In genomic region chr2:176269319-176270099, GRCh38 we compare ENCODE assay signal across 8 cellular contexts. TPM values are rescaled to one million over a fixed set of nuclear protein-coding genes. Genes with fewer than 3 reads are reported as not detected.
DNase-seq lines count a peak whose midpoint lies in the region; ATAC-seq and TF ChIP-seq lines count a peak whose summit lies in the region.

Gene MTX2 (plus strand): TSS chr2:176269442. CDS start chr2:176269630, 188 bp downstream.

- ATAC-seq in SK-N-SH treated with all-trans-retinoic acid at 6 μM for 48 hours, result peak; percentile 99

- TF ChIP-seq CTCF in GM10248 (IDR thresholded peaks at IDR 0.05; ENCODE audit: control extremely low read depth, extremely low read depth, low read depth, missing control alignments), result no peak
- TF ChIP-seq CTCF in HFF-Myc (IDR thresholded peaks at IDR 0.05; ENCODE audit: low read depth, low read length, missing control alignments), result no peak
- TF ChIP-seq CTCF in ovary (IDR thresholded peaks at IDR 0.05), result peak in 2 of 3 donors; percentile 19 to 51
- TF ChIP-seq CTCF in tibial artery (IDR thresholded peaks at IDR 0.05), result peak in 1 of 2 experiments; percentile 22

- no peak for TF ChIP-seq EP300 in ovary (IDR thresholded peaks at IDR 0.05)

- H3K27ac ChIP-seq in ovary (peak within 1 kb of the TSS in 1 of 2 donors; percentile 62), tibial artery (peak within 1 kb of the TSS; percentile 79 to 80)

- intact Hi-C loops in ovary (cut with DNase I), result loop anchor here in 1 of 4 donors (10.0 kb wide), 1 partner anchor 125 kb away; no protein-coding TSS in a partner anchor
- intact Hi-C loops in tibial artery (cut with DNase I; ENCODE audit: low total_unique reads), result no loop called here

- H3K9me3 ChIP-seq in ovary (no peaks in the 10 kb centered on the region), tibial artery (no peaks in the 10 kb centered on the region)

- WGBS in ovary, 3 donors, result 0% methylated on average over 56 to 58 of the region's 58 CpGs

- peaks cover 2% of the 10 kb centered on the region for H3K4me1 ChIP-seq in ovary (ENCODE audit: insufficient read depth)
- peaks cover 0 to 13% (median 7%) of the 10 kb centered on the region in 4 donors for H3K4me1 ChIP-seq in tibial artery

- H3K27ac Mint-ChIP-seq in activated naive CD4-positive, alpha-beta T cell treated with anti-CD3 and anti-CD28 coated beads, Interleukin-2, amount 50 U/mL, for 24 hours, result peak within 1 kb of the TSS; percentile 98

- H3K9me3 Mint-ChIP-seq in activated naive CD4-positive, alpha-beta T cell treated with anti-CD3 and anti-CD28 coated beads, Interleukin-2, amount 50 U/mL, for 24 hours, result no peaks in the 10 kb centered on the region

- H3K36me3 Mint-ChIP-seq in activated naive CD4-positive, alpha-beta T cell treated with anti-CD3 and anti-CD28 coated beads, Interleukin-2, amount 50 U/mL, for 24 hours, result peaks cover 4% of the 10 kb centered on the region

- POLR2A ChIA-PET in GM10248 (lab: Yijun Ruan, JAX), result no interaction called here

- H3K36me3 ChIP-seq in ovary (no peaks in the 10 kb centered on the region), tibial artery (no peaks in the 10 kb centered on the region)

- H3K27me3 ChIP-seq in ovary (no peaks in the 10 kb centered on the region), tibial artery (no peaks in the 10 kb centered on the region)

- H3K4me3 Mint-ChIP-seq in activated naive CD4-positive, alpha-beta T cell treated with anti-CD3 and anti-CD28 coated beads, Interleukin-2, amount 50 U/mL, for 24 hours, result peak within 1 kb of the TSS; percentile 97

- CTCF ChIA-PET in GM10248 (lab: Yijun Ruan, JAX), result interaction anchor here (0.9 to 1.5 kb wide), 3 partner anchors 14 to 32 kb away, joined by 3 read pairs; no protein-coding TSS in a partner anchor

- H3K27me3 Mint-ChIP-seq in activated naive CD4-positive, alpha-beta T cell treated with anti-CD3 and anti-CD28 coated beads, Interleukin-2, amount 50 U/mL, for 24 hours, result peaks cover under 1% of the 10 kb centered on the region

- H3K4me3 ChIP-seq in HFF-Myc (replicated peaks; ENCODE audit: low read depth, low read length), result peak within 1 kb of the TSS; percentile 96
- peak within 1 kb of the TSS; percentile 93 for H3K4me3 ChIP-seq in ovary
- H3K4me3 ChIP-seq in tibial artery, result peak within 1 kb of the TSS; percentile 80 to 81

- peak; percentile 32 for TF ChIP-seq POLR2A in ovary (IDR thresholded peaks at IDR 0.05)

- DNase-seq in GM10248 (ENCODE audit: extremely low spot score) (peak; percentile 86), HFF-Myc (ENCODE audit: extremely low read depth, low read depth) (peak; percentile 17), NAMALWA (ENCODE audit: low spot score) (peak; percentile 85), glomerular visceral epithelial cell (ENCODE audit: extremely low spot score) (peak; percentile 79), ovary (peak; percentile 62 to 86 (median 74)), tibial artery (peak; percentile 51 to 80)

- H3K4me1 Mint-ChIP-seq in activated naive CD4-positive, alpha-beta T cell treated with anti-CD3 and anti-CD28 coated beads, Interleukin-2, amount 50 U/mL, for 24 hours, result peaks cover 42% of the 10 kb centered on the region

TF ChIP-seq in SK-N-SH treated with all-trans-retinoic acid at 6 μM for 48 hours, 23 proteins besides CTCF, POLR2A, EP300 and RAD21:
- peak; percentile 74; the same call in 1 of the 2 replicates for TF ChIP-seq ZFP3 (CRISPR knock-in tag; IDR thresholded peaks at IDR 0.05)
- TF ChIP-seq, protein P1, sequence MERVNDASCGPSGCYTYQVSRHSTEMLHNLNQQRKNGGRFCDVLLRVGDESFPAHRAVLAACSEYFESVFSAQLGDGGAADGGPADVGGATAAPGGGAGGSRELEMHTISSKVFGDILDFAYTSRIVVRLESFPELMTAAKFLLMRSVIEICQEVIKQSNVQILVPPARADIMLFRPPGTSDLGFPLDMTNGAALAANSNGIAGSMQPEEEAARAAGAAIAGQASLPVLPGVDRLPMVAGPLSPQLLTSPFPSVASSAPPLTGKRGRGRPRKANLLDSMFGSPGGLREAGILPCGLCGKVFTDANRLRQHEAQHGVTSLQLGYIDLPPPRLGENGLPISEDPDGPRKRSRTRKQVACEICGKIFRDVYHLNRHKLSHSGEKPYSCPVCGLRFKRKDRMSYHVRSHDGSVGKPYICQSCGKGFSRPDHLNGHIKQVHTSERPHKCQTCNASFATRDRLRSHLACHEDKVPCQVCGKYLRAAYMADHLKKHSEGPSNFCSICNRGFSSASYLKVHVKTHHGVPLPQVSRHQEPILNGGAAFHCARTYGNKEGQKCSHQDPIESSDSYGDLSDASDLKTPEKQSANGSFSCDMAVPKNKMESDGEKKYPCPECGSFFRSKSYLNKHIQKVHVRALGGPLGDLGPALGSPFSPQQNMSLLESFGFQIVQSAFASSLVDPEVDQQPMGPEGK (CRISPR knock-in tag; IDR thresholded peaks at IDR 0.05; ENCODE audit: borderline replicate concordance), result peak; percentile 40; the same call in 1 of the 2 replicates
- TF ChIP-seq RARB (CRISPR knock-in tag; IDR thresholded peaks at IDR 0.05), result no peak
- 0 out of 2 replicates have a peak, but pooled peaks have one; percentile 16 for TF ChIP-seq TSHZ2 (CRISPR knock-in tag; IDR thresholded peaks at IDR 0.05)

RNA-seq across cellular contexts. Expression of gene MTX2, which starts in this region (rescaled TPM):
- 10 to 100 TPM; 15.2 to 24.4 (median 18.4) TPM for total RNA-seq in ovary
- 10 to 100 TPM; 24.8 to 36.8 TPM for polyA plus RNA-seq in ovary

Comparison
In these comparisons a context has a peak if more than half of its experiments do, and no peak if none do; other contexts are left out.
1. DNase-seq: peak in every context shown above with its lines; median percentile 86 in GM10248; 85 in NAMALWA; 79 in glomerular visceral epithelial cell; 74 in ovary; 66 in tibial artery; 17 in HFF-Myc.
2. CTCF ChIP-seq: peak in ovary (2 of 3); none in GM10248 (single experiment) and HFF-Myc (single experiment).
3. Peak in every context shown above with its lines, with median percentiles within 50 percentile points of each other: H3K4me3 ChIP-seq.